Comparison of ENCODE assay signal across 26 cellular contexts in the genomic region with DNA sequence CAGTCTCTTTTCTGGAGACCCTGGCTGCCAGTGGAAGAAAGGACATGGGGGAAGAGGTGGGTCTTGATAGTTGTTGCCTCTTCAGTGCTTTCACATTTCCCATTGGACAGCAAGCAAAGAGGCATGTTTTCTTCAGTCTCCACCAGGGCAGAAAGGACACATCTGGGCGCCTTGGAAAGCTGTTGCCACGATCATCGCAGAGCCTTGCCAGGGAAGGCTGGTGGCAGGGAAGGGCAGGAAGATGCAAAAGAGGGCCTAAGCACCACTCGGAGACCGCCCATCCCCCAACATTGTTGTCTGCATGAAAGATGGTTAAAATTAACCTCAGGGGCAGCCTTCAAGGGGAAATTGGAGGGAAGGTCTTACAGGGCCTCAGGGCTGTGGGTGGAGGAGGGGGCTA.
A peak's percentile ranks its signal among the peaks of the same experiment; 100 is the strongest.
DNase-seq lines count a peak whose midpoint lies in the region; ATAC-seq and TF ChIP-seq lines count a peak whose summit lies in the region.
"Had no signal": no experiment of that assay in that cellular context is flagged by ENCODE, and none has a peak within 500 bp of the region (broad histone marks: within the 10 kb centered on the region; RNA-seq: fewer than 3 reads in every experiment).

No MANE protein-coding gene starts in this region.

- no peak for ATAC-seq in activated CD8-positive, alpha-beta memory T cell treated with anti-CD3 and anti-CD28 coated beads, Interleukin-2, amount 10 ng/mL, durations not matched to agents 7 days and 5 days
- no peak for ATAC-seq in GM18873 (IDR thresholded peaks at IDR 0.05; ENCODE audit: low FRiP score, unreplicated experiment)
- ATAC-seq: CD8-positive, alpha-beta T cell had no signal

- TF ChIP-seq CTCF in brain (conservative IDR thresholded peaks at IDR 0.05) (no peak), nephron (IDR thresholded peaks at IDR 0.05; ENCODE audit: unreplicated experiment in 3 of 3) (no peak), type B pancreatic cell (conservative IDR thresholded peaks at IDR 0.05) (no peak)

- DNase-seq in DMS 273 (lab: John Stamatoyannopoulos, UW; ENCODE audit: unreplicated experiment) (peak; percentile 6), DMS 273 treated with DMSO at 0.1 percent for 48 hours (lab: John Stamatoyannopoulos, UW) (no peak), type B pancreatic cell (ENCODE audit: extremely low spot score, unreplicated experiment) (no peak), RKO (ENCODE audit: low spot score) (no peak)
- DNase-seq in activated CD8-positive, alpha-beta memory T cell treated with anti-CD3 and anti-CD28 coated beads, Interleukin-2, amount 10 ng/mL, durations not matched to agents 7 days and 5 days = no peak
- DNase-seq: Caco-2; CD8-positive, alpha-beta T cell; DND-41; H9; IMR-90; KG1; NCI-H1048; NCI-H1417; NCI-H1694; NCI-H2029 treated with DMSO at 0.1 percent for 48 hours; NCI-H345; NCI-H524; NCI-H82; NK-92 treated with Interleukin-12 subunit alpha and Interleukin-12 subunit beta, amount 100 ng/mL, for 24 hours; PC-9; SHP77; T-helper 1 cell had no signal

- H3K4me3 Mint-ChIP-seq in brain (peak overlapping the region in 1 of 5 experiments; percentile 41), nephron (peak overlapping the region in 1 of 3 experiments; percentile 37), type B pancreatic cell (peak overlapping the region; percentile 32)
- no peak overlapping the region for H3K4me3 Mint-ChIP-seq in activated CD8-positive, alpha-beta memory T cell treated with anti-CD3 and anti-CD28 coated beads, Interleukin-2, amount 10 ng/mL, durations not matched to agents 7 days and 5 days
- H3K4me3 Mint-ChIP-seq: B cell; CD8-positive, alpha-beta T cell; H9 had no signal

- H3K27me3 Mint-ChIP-seq in brain (no peaks in the 10 kb centered on the region), nephron (ENCODE audit: low read depth) (peaks cover 29% of the 10 kb centered on the region), type B pancreatic cell (peaks cover 12% of the 10 kb centered on the region)
- no peaks in the 10 kb centered on the region for H3K27me3 Mint-ChIP-seq in activated CD8-positive, alpha-beta memory T cell treated with anti-CD3 and anti-CD28 coated beads, Interleukin-2, amount 10 ng/mL, durations not matched to agents 7 days and 5 days

- H3K9me3 Mint-ChIP-seq in brain (peaks cover 3 to 10% (median 8%) of the 10 kb centered on the region in 5 experiments), nephron (peaks cover 5% of the 10 kb centered on the region), type B pancreatic cell (peaks cover 4% of the 10 kb centered on the region)
- H3K9me3 Mint-ChIP-seq in activated CD8-positive, alpha-beta memory T cell treated with anti-CD3 and anti-CD28 coated beads, Interleukin-2, amount 10 ng/mL, durations not matched to agents 7 days and 5 days (ENCODE audit: low read depth) = peaks cover 4% of the 10 kb centered on the region
- H3K9me3 Mint-ChIP-seq: H9 had no signal

- CTCF ChIA-PET in activated CD8-positive, alpha-beta memory T cell treated with anti-CD3 and anti-CD28 coated beads, Interleukin-2, amount 10 ng/mL, durations not matched to agents 7 days and 5 days (lab: Charles Lee) = no interaction called here

- H3K4me1 Mint-ChIP-seq in brain (peaks cover 50% of the 10 kb centered on the region), nephron (peaks cover 47% of the 10 kb centered on the region), type B pancreatic cell (ENCODE audit: unreplicated experiment) (peaks cover 48% of the 10 kb centered on the region)
- no peaks in the 10 kb centered on the region for H3K4me1 Mint-ChIP-seq in activated CD8-positive, alpha-beta memory T cell treated with anti-CD3 and anti-CD28 coated beads, Interleukin-2, amount 10 ng/mL, durations not matched to agents 7 days and 5 days
- H3K4me1 Mint-ChIP-seq: B cell had no signal

- H3K36me3 Mint-ChIP-seq in brain (peaks cover 5% of the 10 kb centered on the region), nephron (ENCODE audit: low read depth) (no peaks in the 10 kb centered on the region), type B pancreatic cell (no peaks in the 10 kb centered on the region)
- no peaks in the 10 kb centered on the region for H3K36me3 Mint-ChIP-seq in activated CD8-positive, alpha-beta memory T cell treated with anti-CD3 and anti-CD28 coated beads, Interleukin-2, amount 10 ng/mL, durations not matched to agents 7 days and 5 days
- H3K36me3 Mint-ChIP-seq: CD8-positive, alpha-beta T cell had no signal

- H3K27ac Mint-ChIP-seq in brain (peak overlapping the region; percentile 30 to 91 (median 40)), nephron (peak overlapping the region; percentile 36 to 45 (median 44)), type B pancreatic cell (no peak overlapping the region)
- no peak overlapping the region for H3K27ac Mint-ChIP-seq in activated CD8-positive, alpha-beta memory T cell treated with anti-CD3 and anti-CD28 coated beads, Interleukin-2, amount 10 ng/mL, durations not matched to agents 7 days and 5 days
- H3K27ac Mint-ChIP-seq: B cell; CD8-positive, alpha-beta T cell; H9 had no signal

Comparison
In these comparisons a context has a peak if more than half of its experiments do, and no peak if none do; other contexts are left out.
1. H3K27ac Mint-ChIP-seq: peak in brain (5 of 5) and nephron (3 of 3); none in type B pancreatic cell (single experiment) and activated CD8-positive, alpha-beta memory T cell treated with anti-CD3 and anti-CD28 coated beads, Interleukin-2, amount 10 ng/mL, durations not matched to agents 7 days and 5 days (single experiment).